ENCODE assay signal across 8 cellular contexts in genomic region chr15:88243895-88244787, GRCh38. TPM values are rescaled to one million over a fixed set of nuclear protein-coding genes. Genes with fewer than 3 reads are reported as not detected.
DNase-seq lines count a peak whose midpoint lies in the region; ATAC-seq and TF ChIP-seq lines count a peak whose summit lies in the region.

No MANE protein-coding gene starts in this region.

- H3K9me3 Mint-ChIP-seq in activated CD8-positive, alpha-beta T cell treated with anti-CD3 and anti-CD28 coated beads for 36 hours, result no peaks in the 10 kb centered on the region

- no peak overlapping the region for H3K4me3 Mint-ChIP-seq in activated CD8-positive, alpha-beta T cell treated with anti-CD3 and anti-CD28 coated beads for 36 hours

- ATAC-seq in GM18502 (IDR thresholded peaks at IDR 0.05; ENCODE audit: poor library complexity, unreplicated experiment), result peak; percentile 65
- ATAC-seq in activated CD8-positive, alpha-beta T cell treated with anti-CD3 and anti-CD28 coated beads for 36 hours, result peak; percentile 62
- ATAC-seq in HG03469 (IDR thresholded peaks at IDR 0.05; ENCODE audit: unreplicated experiment), result no peak
- no peak for ATAC-seq in aorta (ENCODE audit: low FRiP score)

- no peak overlapping the region for H3K4me3 ChIP-seq in aorta (ENCODE audit: low read length in 2 of 2)

- no peaks in the 10 kb centered on the region for H3K36me3 ChIP-seq in aorta (ENCODE audit: control insufficient read depth in 1 of 2, insufficient read depth in 2 of 2, low read length in 1 of 2)

- peaks cover 5% of the 10 kb centered on the region for H3K4me1 Mint-ChIP-seq in activated CD8-positive, alpha-beta T cell treated with anti-CD3 and anti-CD28 coated beads for 36 hours (ENCODE audit: low read depth)

- H3K4me1 ChIP-seq in aorta (ENCODE audit: control insufficient read depth in 1 of 2, insufficient read depth in 2 of 2, low read length in 2 of 2), result no peaks in the 10 kb centered on the region

- intact Hi-C loops in activated CD8-positive, alpha-beta T cell treated with anti-CD3 and anti-CD28 coated beads for 36 hours (cut with micrococcal nuclease), result loop anchor here (10.0 kb wide), 1 partner anchor 211 kb away; no protein-coding TSS in a partner anchor
- intact Hi-C loops in aorta (cut with DNase I), result loop anchor here in 1 of 2 donors (10.0 kb wide), 1 partner anchor 569 kb away; no protein-coding TSS in a partner anchor

- TF ChIP-seq EP300 in Ishikawa (IDR thresholded peaks at IDR 0.05; ENCODE audit: borderline replicate concordance), result no peak

- CTCF ChIA-PET in activated CD8-positive, alpha-beta T cell treated with anti-CD3 and anti-CD28 coated beads for 36 hours (lab: Charles Lee), result interaction anchor here (0.6 to 5.9 kb wide), 24 partner anchors 8 to 1630 kb away, joined by 3 to 64 read pairs (median 4); partner anchors contain the start of gene NTRK3

- no peaks in the 10 kb centered on the region for H3K27me3 ChIP-seq in aorta (ENCODE audit: control insufficient read depth in 1 of 2, insufficient read depth in 2 of 2, low read length in 1 of 2)

- peaks cover 18% of the 10 kb centered on the region for H3K27me3 Mint-ChIP-seq in activated CD8-positive, alpha-beta T cell treated with anti-CD3 and anti-CD28 coated beads for 36 hours

- H3K27ac Mint-ChIP-seq in activated CD8-positive, alpha-beta T cell treated with anti-CD3 and anti-CD28 coated beads for 36 hours, result no peak overlapping the region

- H3K36me3 Mint-ChIP-seq in activated CD8-positive, alpha-beta T cell treated with anti-CD3 and anti-CD28 coated beads for 36 hours (ENCODE audit: low read depth), result no peaks in the 10 kb centered on the region

- DNase-seq in CD1c-positive myeloid dendritic cell (ENCODE audit: extremely low spot score) (peak; percentile 30), kidney glomerular epithelial cell (lab: John Stamatoyannopoulos, UW) (peak; percentile 1), aorta (no peak), NCI-H446 treated with DMSO at 0.1 percent for 48 hours (lab: John Stamatoyannopoulos, UW) (no peak)
- DNase-seq in activated CD8-positive, alpha-beta T cell treated with anti-CD3 and anti-CD28 coated beads for 36 hours, result peak; percentile 33

- no peaks in the 10 kb centered on the region for H3K9me3 ChIP-seq in aorta (ENCODE audit: control insufficient read depth, low read length)

- peak; percentile 81 for TF ChIP-seq CTCF in activated CD8-positive, alpha-beta T cell treated with anti-CD3 and anti-CD28 coated beads for 36 hours (IDR thresholded peaks at IDR 0.05)

- 55 to 63% methylated on average over 2 of the region's 2 CpGs for WGBS in aorta, 2 donors

- POLR2A ChIA-PET in activated CD8-positive, alpha-beta T cell treated with anti-CD3 and anti-CD28 coated beads for 36 hours (lab: Charles Lee), result no interaction called here

- no peak overlapping the region for H3K27ac ChIP-seq in aorta (ENCODE audit: low read depth in 1 of 2, low read length in 2 of 2)

- peak; percentile 29 for TF ChIP-seq RAD21 in Ishikawa (IDR thresholded peaks at IDR 0.05; ENCODE audit: low read depth)

TF ChIP-seq in Ishikawa, 13 proteins besides CTCF, POLR2A, EP300 and RAD21:
- TF ChIP-seq TEAD4 (IDR thresholded peaks at IDR 0.05) (peak; percentile 48; the same call in 1 of the 2 replicates), YY1 (IDR thresholded peaks at IDR 0.05; ENCODE audit: low read depth) (no peak)

RNA-seq across cellular contexts. Expression of gene NTRK3, which starts 12.4 kb away (rescaled TPM):
- total RNA-seq in activated CD8-positive, alpha-beta T cell treated with anti-CD3 and anti-CD28 coated beads for 36 hours, result not detected
- total RNA-seq in aorta, result 10 to 100 TPM; 79.2 to 79.9 TPM
- polyA plus RNA-seq in aorta, result 10 to 100 TPM in 1 of 2 donors, 1 to 10 TPM in 1; 8.9 to 84.0 TPM

Comparison
In these comparisons a context has a peak if more than half of its experiments do, and no peak if none do; other contexts are left out.
1. DNase-seq: peak in CD1c-positive myeloid dendritic cell (single experiment), activated CD8-positive, alpha-beta T cell treated with anti-CD3 and anti-CD28 coated beads for 36 hours (single experiment) and kidney glomerular epithelial cell (single experiment); none in aorta (0 of 2) and NCI-H446 treated with DMSO at 0.1 percent for 48 hours (single experiment).
2. ATAC-seq: peak in GM18502 (single experiment) and activated CD8-positive, alpha-beta T cell treated with anti-CD3 and anti-CD28 coated beads for 36 hours (single experiment); none in HG03469 (single experiment) and aorta (single experiment).
3. RNA of gene NTRK3, which starts 12.4 kb away (total RNA-seq): 79.2 to 79.9 TPM in aorta; not detected in activated CD8-positive, alpha-beta T cell treated with anti-CD3 and anti-CD28 coated beads for 36 hours; every median in the first group is over 10 times any median in the second.